In genomic region chr1:62725255-62725654, GRCh38 we compare ENCODE assay signal across 12 cellular contexts. TPM values are rescaled to one million over a fixed set of nuclear protein-coding genes. Genes with fewer than 3 reads are reported as not detected.
DNase-seq lines count a peak whose midpoint lies in the region; ATAC-seq and TF ChIP-seq lines count a peak whose summit lies in the region.
"Had no signal": no experiment of that assay in that cellular context is flagged by ENCODE, and none has a peak within 500 bp of the region (broad histone marks: within the 10 kb centered on the region; RNA-seq: fewer than 3 reads in every experiment).

No MANE protein-coding gene starts in this region.

- no peak overlapping the region; the same call in 1 of the 2 replicates for H3K4me2 ChIP-seq in MM.1S (ENCODE audit: low read depth, low read length)

- H3K36me3 Mint-ChIP-seq in dendritic cell treated with granulocyte-macrophage colony-stimulating factor and Interleukin-4, amounts not matched to agents 40 ng/mL and 50 ng/mL, for 4 days (ENCODE audit: low read depth), result no peaks in the 10 kb centered on the region

- no peaks in the 10 kb centered on the region for H3K9me3 ChIP-seq in MM.1S (replicated peaks; ENCODE audit: insufficient read depth, low read length)
- H3K9me3 ChIP-seq in muscle layer of duodenum (ENCODE audit: control insufficient read depth in 1 of 2, low read length in 2 of 2), result no peaks in the 10 kb centered on the region
- H3K9me3 ChIP-seq: neutrophil had no signal

- no peaks in the 10 kb centered on the region for H3K27me3 Mint-ChIP-seq in dendritic cell treated with granulocyte-macrophage colony-stimulating factor and Interleukin-4, amounts not matched to agents 40 ng/mL and 50 ng/mL, for 4 days

- no peak overlapping the region for H3K9ac ChIP-seq in MM.1S (ENCODE audit: low read length)

- no peaks in the 10 kb centered on the region for H4K20me1 ChIP-seq in MM.1S (ENCODE audit: insufficient read depth, low read length)

- H3K27ac Mint-ChIP-seq in dendritic cell treated with granulocyte-macrophage colony-stimulating factor and Interleukin-4, amounts not matched to agents 40 ng/mL and 50 ng/mL, for 4 days, result peak overlapping the region; percentile 63

- H3K27me3 ChIP-seq in MM.1S (replicated peaks; ENCODE audit: insufficient read depth, low read length), result no peaks in the 10 kb centered on the region
- H3K27me3 ChIP-seq in muscle layer of duodenum (ENCODE audit: low read depth, low read length), result no peaks in the 10 kb centered on the region
- H3K27me3 ChIP-seq: neutrophil had no signal

- H3K4me3 ChIP-seq in AG09309 (ENCODE audit: control insufficient read depth, low read depth, low read length), result peak overlapping the region; percentile 2; the same call in 1 of the 2 replicates
- no peak overlapping the region for H3K4me3 ChIP-seq in MM.1S (ENCODE audit: low read length)
- H3K4me3 ChIP-seq in muscle layer of duodenum (ENCODE audit: low read depth in 1 of 2, low read length in 2 of 2), result no peak overlapping the region

- no peak overlapping the region for H2AFZ ChIP-seq in MM.1S (ENCODE audit: low read length)

- H3K9me3 Mint-ChIP-seq in dendritic cell treated with granulocyte-macrophage colony-stimulating factor and Interleukin-4, amounts not matched to agents 40 ng/mL and 50 ng/mL, for 4 days, result no peaks in the 10 kb centered on the region

- ATAC-seq in HG02870 (IDR thresholded peaks at IDR 0.05; ENCODE audit: unreplicated experiment) (no peak), GM18867 (IDR thresholded peaks at IDR 0.05; ENCODE audit: unreplicated experiment) (no peak)

- DNase-seq in AG09309 (ENCODE audit: low read depth) (peak; percentile 72), MM.1S (peak; percentile 41), NCI-H1417 (lab: John Stamatoyannopoulos, UW) (no peak), occipital lobe (lab: John Stamatoyannopoulos, UW) (no peak)
- DNase-seq: stimulated activated CD8-positive, alpha-beta memory T cell treated with anti-CD3 and anti-CD28 coated beads, Interleukin-4, amount 100 ng/mL, for 48 hours had no signal

- H3K4me1 Mint-ChIP-seq in dendritic cell treated with granulocyte-macrophage colony-stimulating factor and Interleukin-4, amounts not matched to agents 40 ng/mL and 50 ng/mL, for 4 days (ENCODE audit: low read depth), result peaks cover 65% of the 10 kb centered on the region

- peak overlapping the region; percentile 0 for H3K4me3 Mint-ChIP-seq in dendritic cell treated with granulocyte-macrophage colony-stimulating factor and Interleukin-4, amounts not matched to agents 40 ng/mL and 50 ng/mL, for 4 days

- no peaks in the 10 kb centered on the region for H3F3A ChIP-seq in MM.1S (ENCODE audit: insufficient read depth, low read length)

- intact Hi-C loops in dendritic cell treated with granulocyte-macrophage colony-stimulating factor and Interleukin-4, amounts not matched to agents 40 ng/mL and 50 ng/mL, for 4 days (cut with micrococcal nuclease), result no loop called here

- no peaks in the 10 kb centered on the region for H3K36me3 ChIP-seq in MM.1S (replicated peaks; ENCODE audit: insufficient read depth, low read length)
- no peaks in the 10 kb centered on the region for H3K36me3 ChIP-seq in muscle layer of duodenum (ENCODE audit: control insufficient read depth in 1 of 2, insufficient read depth in 2 of 2, low read length in 2 of 2)
- H3K36me3 ChIP-seq: neutrophil had no signal

- H3K27ac ChIP-seq in MM.1S (ENCODE audit: low read length) (no peak overlapping the region), muscle layer of duodenum (ENCODE audit: low read length) (peak overlapping the region; percentile 4)
- H3K27ac ChIP-seq: epithelial cell of prostate, HL-60, neutrophil had no signal

- no peaks in the 10 kb centered on the region for H3K9me2 ChIP-seq in MM.1S (replicated peaks; ENCODE audit: insufficient read depth, low read length)

- H3K79me2 ChIP-seq in MM.1S (ENCODE audit: low read length), result no peaks in the 10 kb centered on the region

- H3K4me1 ChIP-seq in MM.1S (ENCODE audit: low read length) (peaks cover 7% of the 10 kb centered on the region), muscle layer of duodenum (ENCODE audit: control insufficient read depth in 1 of 2, insufficient read depth in 2 of 2, low read length in 2 of 2) (peaks cover 14 to 22% of the 10 kb centered on the region in 2 donors)

- no peak for TF ChIP-seq CTCF in AG09309 (IDR thresholded peaks at IDR 0.05; ENCODE audit: control insufficient read depth, insufficient read depth, low read depth, low read length, missing control alignments)
- no peak for TF ChIP-seq CTCF in MM.1S (IDR thresholded peaks at IDR 0.05; ENCODE audit: low read length)

RNA-seq across cellular contexts. Expression of gene DOCK7, which starts 37.1 kb away (rescaled TPM):
- 224 TPM for total RNA-seq in occipital lobe

RNA-seq across cellular contexts. Expression of gene ATG4C, which starts 58.7 kb away (rescaled TPM):
- 35.7 TPM for total RNA-seq in occipital lobe

Comparison
In these comparisons a context has a peak if more than half of its experiments do, and no peak if none do; other contexts are left out.
1. DNase-seq: peak in AG09309 (single experiment) and MM.1S (single experiment); none in NCI-H1417 (0 of 3) and occipital lobe (single experiment).